ENCODE assay signal across 19 cellular contexts in the genomic region with DNA sequence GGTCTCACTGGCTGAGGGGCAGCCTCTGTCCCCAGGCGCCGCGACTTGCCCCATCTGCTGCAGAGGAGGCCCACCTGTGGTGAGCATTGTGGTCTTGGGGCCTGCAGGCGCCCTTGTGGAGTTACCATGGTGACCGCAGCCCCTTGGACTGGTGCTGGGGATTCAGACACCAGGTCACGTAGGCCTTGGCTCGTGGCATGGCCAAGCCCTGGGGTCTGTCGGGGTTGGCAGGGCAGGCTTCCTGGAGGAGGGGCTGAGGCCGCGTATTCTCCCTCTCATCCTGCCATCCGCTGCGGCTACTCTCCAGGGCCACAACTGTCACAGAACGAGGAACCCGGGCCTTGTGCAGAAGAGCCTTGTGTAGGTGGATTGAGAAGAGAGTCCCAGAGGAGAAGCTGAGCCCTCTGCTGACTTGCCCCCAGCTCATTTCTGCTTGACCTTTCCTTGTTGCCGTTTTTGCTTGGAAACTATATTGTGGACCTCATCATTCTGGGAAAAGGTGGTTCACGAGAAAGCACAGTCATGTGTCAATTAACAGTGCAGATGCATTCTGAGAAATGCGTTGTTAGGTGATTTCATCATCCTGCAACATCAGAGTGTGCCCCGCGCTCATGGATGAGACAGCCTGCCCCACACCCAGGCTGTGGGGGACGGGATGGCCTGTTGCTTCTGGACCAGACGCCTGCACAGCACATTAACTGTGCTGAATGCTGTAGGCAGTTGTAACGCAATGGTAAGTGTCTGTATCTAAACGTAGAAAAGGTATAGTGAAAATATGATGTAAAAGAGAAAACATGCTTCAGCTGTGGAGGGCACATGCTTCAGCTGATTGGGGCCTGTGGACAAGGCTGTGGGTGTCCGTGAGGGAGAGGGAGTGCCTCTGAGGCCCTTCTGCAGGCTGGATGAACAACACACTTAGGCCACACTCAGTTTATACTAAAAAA. TPM values are rescaled to one million over a fixed set of nuclear protein-coding genes. Genes with fewer than 3 reads are reported as not detected.
DNase-seq lines count a peak whose midpoint lies in the region; ATAC-seq and TF ChIP-seq lines count a peak whose summit lies in the region.
"Had no signal": no experiment of that assay in that cellular context is flagged by ENCODE, and none has a peak within 500 bp of the region (broad histone marks: within the 10 kb centered on the region; RNA-seq: fewer than 3 reads in every experiment).

No MANE protein-coding gene starts in this region.

- intact Hi-C loops in head of caudate nucleus (cut with DNase I) = no loop called here
- intact Hi-C loops in heart left ventricle (cut with DNase I) = loop anchor here in 1 of 10 donors (10.0 kb wide), 1 partner anchor 436 kb away; no protein-coding TSS in a partner anchor
- intact Hi-C loops in body of pancreas (cut with DNase I) = no loop called here

- peak overlapping the region; percentile 39 for H2BK5ac ChIP-seq in mesendoderm (ENCODE audit: low read length)

- POLR2A ChIA-PET in HEK293 (lab: Yijun Ruan, JAX) = no interaction called here

- no peak overlapping the region for H4K5ac ChIP-seq in mesendoderm (ENCODE audit: low read length)

- no peak overlapping the region for H2BK15ac ChIP-seq in mesendoderm (replicated peaks; ENCODE audit: low read depth)

- H4K8ac ChIP-seq in mesendoderm (ENCODE audit: low read depth, low read length) = no peak overlapping the region

- H2AK5ac ChIP-seq in mesendoderm (ENCODE audit: low read length) = no peak overlapping the region

- H3K23ac ChIP-seq in mesendoderm (ENCODE audit: low read length) = peak overlapping the region; percentile 24

- H3K27ac ChIP-seq in HEK293 (ENCODE audit: extremely low read depth, low read depth, low read length) (no peak overlapping the region), mesendoderm (ENCODE audit: low read depth, low read length) (no peak overlapping the region), heart left ventricle (no peak overlapping the region), body of pancreas (no peak overlapping the region)
- H3K27ac ChIP-seq: esophagus squamous epithelium, pancreas, sigmoid colon, upper lobe of right lung had no signal

- no peaks in the 10 kb centered on the region for H3K79me1 ChIP-seq in mesendoderm (ENCODE audit: low read length)

- H3K27me3 ChIP-seq in mesendoderm (ENCODE audit: insufficient read depth, low read length, poor library complexity) (no peaks in the 10 kb centered on the region), heart left ventricle (no peaks in the 10 kb centered on the region), body of pancreas (no peaks in the 10 kb centered on the region)
- H3K27me3 ChIP-seq: esophagus squamous epithelium, pancreas, sigmoid colon, upper lobe of right lung had no signal

- no peaks in the 10 kb centered on the region for H3K79me2 ChIP-seq in mesendoderm (ENCODE audit: control insufficient read depth, insufficient read depth, low read length)

- no peak overlapping the region for H3K9ac ChIP-seq in mesendoderm (ENCODE audit: low read length)

- ATAC-seq in heart left ventricle (no peak), body of pancreas (no peak)
- ATAC-seq: activated T-cell treated with anti-CD3 and anti-CD28 coated beads, Interleukin-2, amount 50 U/mL, for 72 hours; upper lobe of right lung had no signal

- H3K4me2 ChIP-seq in mesendoderm (ENCODE audit: low read length) = no peak overlapping the region

- TF ChIP-seq CTCF in HEK293 (tag by site-specific recombination; IDR thresholded peaks at IDR 0.05) (no peak), cardiac fibroblast (IDR thresholded peaks at IDR 0.05; ENCODE audit: low read depth, low read length) (no peak), heart left ventricle (IDR thresholded peaks at IDR 0.05) (no peak), body of pancreas (IDR thresholded peaks at IDR 0.05) (no peak)

- H3K36me3 ChIP-seq in HEK293 (ENCODE audit: control insufficient read depth in 2 of 2, insufficient read depth in 1 of 2, low read length in 2 of 2) = peaks cover 0 to 36% of the 10 kb centered on the region in 2 experiments; a peak in 1 of 3 replicates
- H3K36me3 ChIP-seq in mesendoderm (ENCODE audit: control insufficient read depth, insufficient read depth, low read length) = peaks cover 1% of the 10 kb centered on the region
- peaks cover 0 to 29% (median 22%) of the 10 kb centered on the region in 9 donors for H3K36me3 ChIP-seq in heart left ventricle
- peaks cover 0 to 2% of the 10 kb centered on the region in 2 donors for H3K36me3 ChIP-seq in body of pancreas (replicated peaks in 1 of 2; ENCODE audit: insufficient read depth in 1 of 2, low read depth in 2 of 2)

- no peak for TF ChIP-seq POLR2A in heart left ventricle (IDR thresholded peaks at IDR 0.05)
- no peak for TF ChIP-seq POLR2A in body of pancreas (IDR thresholded peaks at IDR 0.05)

- H3K56ac ChIP-seq in mesendoderm (ENCODE audit: low read length) = peak overlapping the region; percentile 35

- no peak overlapping the region for H3K18ac ChIP-seq in mesendoderm (ENCODE audit: low read length)

- WGBS in mesendoderm (ENCODE audit: extremely low coverage, insufficient coverage, low lambda C conversion rate) = no CpG with 5 or more reads among the region's 24 CpGs
- 83 to 91% (median 89%) methylated on average over 20 to 24 of the region's 24 CpGs for WGBS in heart left ventricle, 4 donors
- 88 to 89% methylated on average over 19 to 24 of the region's 24 CpGs for WGBS in body of pancreas, 2 donors

- H3K4me3 ChIP-seq in HEK293 (ENCODE audit: low read depth, low read length) (no peak overlapping the region), cardiac fibroblast (replicated peaks in 1 of 2; ENCODE audit: low read depth in 2 of 2, low read length in 2 of 2) (no peak overlapping the region), mesendoderm (ENCODE audit: low read length) (no peak overlapping the region), heart left ventricle (no peak overlapping the region), body of pancreas (no peak overlapping the region)
- H3K4me3 ChIP-seq: esophagus squamous epithelium, pancreas, sigmoid colon, upper lobe of right lung had no signal

- H3K4ac ChIP-seq in mesendoderm (ENCODE audit: low read depth, low read length) = no peak overlapping the region

- CTCF ChIA-PET in HEK293 (lab: Yijun Ruan, JAX) = interaction anchor here (0.9 kb wide), 1 partner anchor 10 kb away, joined by 3 read pairs; no protein-coding TSS in a partner anchor

- H3K4me1 ChIP-seq in HEK293 (ENCODE audit: control insufficient read depth, insufficient read depth, low read length) (no peaks in the 10 kb centered on the region), mesendoderm (ENCODE audit: control insufficient read depth, low read depth, low read length) (peaks cover 5% of the 10 kb centered on the region), heart left ventricle (peaks cover 0 to 2% (median 0%) of the 10 kb centered on the region in 12 donors), body of pancreas (no peaks in the 10 kb centered on the region)
- H3K4me1 ChIP-seq: pancreas, upper lobe of right lung had no signal

- DNase-seq in D341Med (ENCODE audit: low spot score) (peak; percentile 28), cardiac fibroblast (ENCODE audit: low read depth in 2 of 2) (peak; percentile 3 to 6), mesendoderm (peak; percentile 26), kidney glomerular epithelial cell (lab: John Stamatoyannopoulos, UW) (no peak), head of caudate nucleus (no peak), heart left ventricle (no peak), body of pancreas (no peak)
- DNase-seq: activated T-cell treated with anti-CD3 and anti-CD28 coated beads, Interleukin-2, amount 50 U/mL, for 72 hours; COR-L47; effector CD8-positive, alpha-beta T cell; esophagus squamous epithelium; hippocampal formation; naive B cell; NCI-H1436 treated with DMSO at 0.1 percent for 48 hours; NCI-H82; sigmoid colon; upper lobe of right lung had no signal

- H2BK120ac ChIP-seq in mesendoderm (ENCODE audit: low read depth, low read length) = no peak overlapping the region

- H3K9me3 ChIP-seq in HEK293 (ENCODE audit: control insufficient read depth, insufficient read depth, low read depth, low read length) = no peaks in the 10 kb centered on the region
- H3K9me3 ChIP-seq in heart left ventricle = no peaks in the 10 kb centered on the region
- no peaks in the 10 kb centered on the region for H3K9me3 ChIP-seq in body of pancreas
- H3K9me3 ChIP-seq: esophagus squamous epithelium, pancreas, sigmoid colon, upper lobe of right lung had no signal

TF ChIP-seq in HEK293, 187 proteins besides CTCF, POLR2A, EP300 and RAD21 (continues in another document):
- TF ChIP-seq WT1 (tag by site-specific recombination; IDR thresholded peaks at IDR 0.05) (no peak), ZNF626 (tag by site-specific recombination; IDR thresholded peaks at IDR 0.05) (no peak), ZNF280D (tag by site-specific recombination; IDR thresholded peaks at IDR 0.05) (no peak), ZNF175 (tag by site-specific recombination; IDR thresholded peaks at IDR 0.05) (no peak)

RNA-seq across cellular contexts. Expression of gene TRMT44, which starts 38.5 kb away (rescaled TPM):
- 9.4 TPM for polyA plus RNA-seq in mesendoderm (2013, experiment 1 of 2)
- 8.5 TPM for polyA plus RNA-seq in mesendoderm (2013, experiment 2 of 2)
- total RNA-seq in heart left ventricle = 10 to 100 TPM in 1 of 9 donors, 1 to 10 TPM in 8; 7.6 to 11.7 (median 8.6) TPM
- 1 to 10 TPM; 6.1 to 6.7 TPM for polyA plus RNA-seq in heart left ventricle
- 10 to 100 TPM; 13.2 to 60.0 TPM for total RNA-seq in body of pancreas

RNA-seq across cellular contexts. Expression of gene ACOX3, which starts 38.5 kb away (rescaled TPM):
- 5.6 TPM for polyA plus RNA-seq in mesendoderm (2013, experiment 1 of 2)
- polyA plus RNA-seq in mesendoderm (2013, experiment 2 of 2) = 5.5 TPM
- 10 to 100 TPM; 18.8 to 51.6 (median 24.1) TPM for total RNA-seq in heart left ventricle
- 10 to 100 TPM; 16.9 to 27.0 TPM for polyA plus RNA-seq in heart left ventricle
- total RNA-seq in body of pancreas = 10 to 100 TPM; 18.4 to 23.4 TPM

Comparison
In these comparisons a context has a peak if more than half of its experiments do, and no peak if none do; other contexts are left out.
1. DNase-seq: peak in D341Med (single experiment), cardiac fibroblast (2 of 2) and mesendoderm (single experiment); none in kidney glomerular epithelial cell (single experiment), head of caudate nucleus (0 of 42), heart left ventricle (0 of 5) and body of pancreas (0 of 4).